Comparison of ENCODE assay signal across 21 cellular contexts in the genomic region with DNA sequence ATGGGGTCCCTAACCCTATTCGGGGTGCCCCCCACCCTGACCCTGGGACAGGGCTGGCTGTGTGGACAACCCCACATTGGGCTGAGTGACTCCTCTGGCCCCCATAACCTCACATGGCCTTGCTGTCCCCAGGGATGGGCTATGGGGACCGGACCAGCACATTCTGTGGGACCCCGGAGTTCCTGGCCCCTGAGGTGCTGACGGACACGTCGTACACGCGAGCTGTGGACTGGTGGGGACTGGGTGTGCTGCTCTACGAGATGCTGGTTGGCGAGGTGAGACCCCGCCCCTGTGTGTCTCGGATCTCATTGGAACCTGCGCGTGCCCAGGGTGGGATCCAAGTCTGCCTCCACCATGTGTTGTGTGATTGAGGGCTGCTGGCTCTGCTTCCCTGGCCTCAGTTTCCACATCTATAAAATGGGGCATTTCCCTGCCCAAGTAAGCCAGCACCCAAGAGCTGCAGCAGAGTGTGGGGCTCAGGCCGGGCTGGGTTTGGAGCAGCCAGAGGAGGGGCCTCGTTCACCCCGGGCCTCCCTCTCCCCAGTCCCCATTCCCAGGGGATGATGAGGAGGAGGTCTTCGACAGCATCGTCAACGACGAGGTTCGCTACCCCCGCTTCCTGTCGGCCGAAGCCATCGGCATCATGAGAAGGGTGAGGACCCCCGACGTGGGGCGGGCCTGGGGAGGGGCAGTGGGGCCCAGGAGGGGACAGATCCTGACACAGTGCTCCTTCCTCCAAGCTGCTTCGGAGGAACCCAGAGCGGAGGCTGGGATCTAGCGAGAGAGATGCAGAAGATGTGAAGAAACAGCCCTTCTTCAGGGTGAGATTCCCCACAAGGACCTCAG. TPM values are rescaled to one million over a fixed set of nuclear protein-coding genes. Genes with fewer than 3 reads are reported as not detected.
"Had no signal": no experiment of that assay in that cellular context is flagged by ENCODE, and none has a peak within 500 bp of the region (broad histone marks: within the 10 kb centered on the region; RNA-seq: fewer than 3 reads in every experiment).

No MANE protein-coding gene starts in this region.

- H3K4me2 ChIP-seq: neural progenitor cell had no signal

- H3K36me3 ChIP-seq: neural progenitor cell, ovary had no signal

- H2AFZ ChIP-seq: neural progenitor cell had no signal

- DNase-seq: activated B cell treated with CpG ODN at 0.5 μM for 24 hours; activated CD4-positive, alpha-beta T cell treated with anti-CD3 and anti-CD28 coated beads for 48 hours; activated CD8-positive, alpha-beta T cell treated with anti-CD3 and anti-CD28 coated beads for 36 hours; activated effector memory CD4-positive, alpha-beta T cell treated with Interleukin-2 at 50 U/mL for 16 hours; activated naive CD4-positive, alpha-beta T cell treated with anti-CD3 and anti-CD28 coated beads, Interleukin-2, amount 50 U/mL, for 16 hours; activated T-cell treated with anti-CD3 and anti-CD28 coated beads, Interleukin-2, amount 50 U/mL, for 4 hours; adrenal gland; erythroblast; gastrocnemius medialis; heart left ventricle; left cardiac atrium; midbrain; ovary; sigmoid colon; spleen; upper lobe of right lung had no signal

- ATAC-seq: activated CD8-positive, alpha-beta T cell treated with anti-CD3 and anti-CD28 coated beads for 36 hours; activated T-cell treated with anti-CD3 and anti-CD28 coated beads, Interleukin-2, amount 50 U/mL, for 4 hours; gastrocnemius medialis; heart left ventricle; left cardiac atrium; upper lobe of right lung had no signal

- H3K27me3 ChIP-seq: adrenal gland, ovary, upper lobe of right lung had no signal

- H3K27ac ChIP-seq: adrenal gland, gastrocnemius medialis, heart left ventricle, neural progenitor cell, ovary, sigmoid colon, thoracic aorta, upper lobe of right lung had no signal

- H3K4me3 ChIP-seq: adrenal gland, gastrocnemius medialis, heart left ventricle, lung, neural progenitor cell, ovary, sigmoid colon, spleen, thoracic aorta, upper lobe of right lung had no signal

- H3K9me3 ChIP-seq: adrenal gland, gastrocnemius medialis, heart left ventricle, ovary, sigmoid colon, spleen, thoracic aorta, upper lobe of right lung had no signal

- H3K9ac ChIP-seq: neural progenitor cell had no signal

- FAIRE-seq: TTC549 had no signal

RNA-seq across cellular contexts. Expression of a gene that starts 4.9 kb away (rescaled TPM):
- total RNA-seq: activated B cell treated with CpG ODN at 0.5 μM for 24 hours, myocyte had no signal
- polyA plus RNA-seq: ovary had no signal
